Comparison of ENCODE assay signal across 8 cellular contexts in genomic region chr2:231673348-231673770, GRCh38. TPM values are rescaled to one million over a fixed set of nuclear protein-coding genes. Genes with fewer than 3 reads are reported as not detected.
DNase-seq lines count a peak whose midpoint lies in the region; ATAC-seq and TF ChIP-seq lines count a peak whose summit lies in the region.

No MANE protein-coding gene starts in this region.

- no peak for ATAC-seq in naive thymus-derived CD4-positive, alpha-beta T cell
- ATAC-seq in GM18870 (IDR thresholded peaks at IDR 0.05; ENCODE audit: unreplicated experiment), result no peak

- no peaks in the 10 kb centered on the region for H3K36me3 ChIP-seq in BE2C
- H3K36me3 ChIP-seq in adrenal gland (replicated peaks in 1 of 2), result no peaks in the 10 kb centered on the region
- no peaks in the 10 kb centered on the region for H3K36me3 ChIP-seq in uterus
- H3K36me3 ChIP-seq in naive thymus-derived CD4-positive, alpha-beta T cell (ENCODE audit: control insufficient read depth in 2 of 3, insufficient read depth in 3 of 3, low read length in 3 of 3), result no peaks in the 10 kb centered on the region

- no peaks in the 10 kb centered on the region for H3K9me3 ChIP-seq in BE2C
- H3K9me3 ChIP-seq in adrenal gland (replicated peaks in 1 of 3), result no peaks in the 10 kb centered on the region
- H3K9me3 ChIP-seq in uterus, result no peaks in the 10 kb centered on the region
- H3K9me3 ChIP-seq in naive thymus-derived CD4-positive, alpha-beta T cell (ENCODE audit: control insufficient read depth in 2 of 3, low read length in 3 of 3), result no peaks in the 10 kb centered on the region

- H3K27me3 Mint-ChIP-seq in naive thymus-derived CD4-positive, alpha-beta T cell, result no peaks in the 10 kb centered on the region

- H3K4me3 ChIP-seq in BE2C (ENCODE audit: low read depth, low read length) (no peak overlapping the region), adrenal gland (no peak overlapping the region), uterus (no peak overlapping the region)
- H3K4me3 ChIP-seq in naive thymus-derived CD4-positive, alpha-beta T cell (ENCODE audit: low read length), result no peak overlapping the region

- peak overlapping the region in 2 of 9 donors; percentile 56 to 81 for H3K27ac Mint-ChIP-seq in naive thymus-derived CD4-positive, alpha-beta T cell

- POLR2A ChIA-PET in naive thymus-derived CD4-positive, alpha-beta T cell (lab: Charles Lee), result interaction anchor here (0.8 to 10.2 kb wide), 5 partner anchors 33 to 40 kb away, joined by 4 to 75 read pairs (median 8); partner anchors contain the start of gene PTMA

- peak; percentile 57 for DNase-seq in BE2C
- peak; percentile 75 for DNase-seq in HuH-7 (ENCODE audit: low spot score)
- DNase-seq in adrenal gland, result peak in 5 of 7 donors; percentile 40 to 76 (median 60)
- DNase-seq in uterus, result peak; percentile 77 to 81
- no peak for DNase-seq in naive thymus-derived CD4-positive, alpha-beta T cell
- DNase-seq in CD1c-positive myeloid dendritic cell (ENCODE audit: extremely low spot score), result no peak

- peaks cover 0 to 2% (median 0%) of the 10 kb centered on the region in 11 donors for H3K9me3 Mint-ChIP-seq in naive thymus-derived CD4-positive, alpha-beta T cell

- H3K4me1 ChIP-seq in BE2C (peaks cover 13% of the 10 kb centered on the region), adrenal gland (replicated peaks in 1 of 2) (peaks cover 0 to 16% of the 10 kb centered on the region in 2 donors), uterus (peaks cover 0 to 6% of the 10 kb centered on the region in 2 donors)
- H3K4me1 ChIP-seq in naive thymus-derived CD4-positive, alpha-beta T cell (ENCODE audit: control insufficient read depth in 2 of 2, insufficient read depth in 2 of 2, low read length in 2 of 2), result peaks cover 0 to 3% of the 10 kb centered on the region in 2 donors

- TF ChIP-seq CTCF in BE2C (IDR thresholded peaks at IDR 0.05; ENCODE audit: low read depth, low read length), result no peak
- no peak for TF ChIP-seq CTCF in adrenal gland (IDR thresholded peaks at IDR 0.05)
- no peak for TF ChIP-seq CTCF in uterus (IDR thresholded peaks at IDR 0.05)

- CTCF ChIA-PET in naive thymus-derived CD4-positive, alpha-beta T cell (lab: Charles Lee), result interaction anchor here (0.6 to 21.3 kb wide), 5 partner anchors 26 to 651 kb away, joined by 3 to 475 read pairs (median 14); no protein-coding TSS in a partner anchor

- no peaks in the 10 kb centered on the region for H3K27me3 ChIP-seq in BE2C
- no peaks in the 10 kb centered on the region for H3K27me3 ChIP-seq in adrenal gland
- no peaks in the 10 kb centered on the region for H3K27me3 ChIP-seq in layer of hippocampus (ENCODE audit: control insufficient read depth, insufficient read depth, low read length)
- no peaks in the 10 kb centered on the region for H3K27me3 ChIP-seq in uterus
- H3K27me3 ChIP-seq in naive thymus-derived CD4-positive, alpha-beta T cell (ENCODE audit: control insufficient read depth in 2 of 2, insufficient read depth in 2 of 2, low read length in 2 of 2), result no peaks in the 10 kb centered on the region

- H3K27ac ChIP-seq in adrenal gland (peak overlapping the region in 4 of 5 donors; percentile 47 to 83 (median 73)), layer of hippocampus (ENCODE audit: low read depth, low read length) (peak overlapping the region; percentile 73), uterus (peak overlapping the region; percentile 87 to 88)
- H3K27ac ChIP-seq in naive thymus-derived CD4-positive, alpha-beta T cell (ENCODE audit: low read depth, low read length), result no peak overlapping the region

- H3K36me3 Mint-ChIP-seq in naive thymus-derived CD4-positive, alpha-beta T cell, result peaks cover 0 to 1% (median 0%) of the 10 kb centered on the region in 5 donors

- H3K4me1 Mint-ChIP-seq in naive thymus-derived CD4-positive, alpha-beta T cell, result peaks cover 5 to 43% (median 8%) of the 10 kb centered on the region in 7 donors

- no peak for TF ChIP-seq POLR2A in adrenal gland (IDR thresholded peaks at IDR 0.05)
- TF ChIP-seq POLR2A in uterus (IDR thresholded peaks at IDR 0.05), result peak in 1 of 2 donors; percentile 12

- intact Hi-C loops in adrenal gland (cut with DNase I), result loop anchor here in 1 of 2 donors (2.0 kb wide), 1 partner anchor 61 kb away; no protein-coding TSS in a partner anchor
- intact Hi-C loops in uterus (cut with DNase I; ENCODE audit: low total_unique reads), result no loop called here
- intact Hi-C loops in naive thymus-derived CD4-positive, alpha-beta T cell (cut with micrococcal nuclease), result no loop called here

- no peak overlapping the region for H3K4me3 Mint-ChIP-seq in naive thymus-derived CD4-positive, alpha-beta T cell

- 59 to 78% (median 71%) methylated on average over 3 to 6 of the region's 6 CpGs for WGBS in adrenal gland, 4 donors

RNA-seq across cellular contexts. Expression of gene PTMA, which starts 35.0 kb away (rescaled TPM):
- polyA plus RNA-seq in BE2C (2012; ENCODE audit: insufficient read depth, insufficient read length, low read depth), result 1,938 TPM
- total RNA-seq in adrenal gland (100 to 1,000 TPM; 346 to 719 (median 451) TPM), uterus (100 to 1,000 TPM; 693 to 966 (median 818) TPM)
- polyA plus RNA-seq in adrenal gland, result 1,000 to 10,000 TPM; 1,074 to 1,198 (median 1,079) TPM
- 1,000 to 10,000 TPM; 1,211 to 1,988 (median 1,290) TPM for total RNA-seq in naive thymus-derived CD4-positive, alpha-beta T cell
- polyA plus RNA-seq in naive thymus-derived CD4-positive, alpha-beta T cell, result 1,000 to 10,000 TPM; 1,543 to 2,051 TPM

Comparison
In these comparisons a context has a peak if more than half of its experiments do, and no peak if none do; other contexts are left out.
1. DNase-seq: peak in BE2C (single experiment), HuH-7 (single experiment), adrenal gland (5 of 7) and uterus (2 of 2); none in naive thymus-derived CD4-positive, alpha-beta T cell (0 of 9) and CD1c-positive myeloid dendritic cell (single experiment).